ENCODE assay signal across 15 cellular contexts in the genomic region with DNA sequence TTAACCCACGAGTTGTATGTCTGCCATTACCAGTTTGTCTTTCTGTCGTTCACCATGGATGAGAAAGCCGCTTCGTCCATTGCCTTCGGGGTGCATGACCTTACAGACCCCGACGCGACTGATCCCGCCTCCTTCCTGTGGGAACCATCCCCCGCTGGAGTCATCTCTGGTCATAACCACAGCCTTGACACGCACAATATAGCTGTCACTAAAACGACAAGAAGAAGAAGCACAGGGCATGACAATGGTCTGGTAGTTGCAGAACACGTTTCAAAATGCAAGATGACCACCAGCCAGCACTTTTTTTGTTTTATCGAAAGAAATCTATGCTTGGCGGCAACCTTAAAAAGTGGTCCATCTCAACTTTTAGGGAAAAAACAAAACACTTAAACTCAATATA.
"Had no signal": no experiment of that assay in that cellular context is flagged by ENCODE, and none has a peak within 500 bp of the region (broad histone marks: within the 10 kb centered on the region; RNA-seq: fewer than 3 reads in every experiment).

No MANE protein-coding gene starts in this region.

- H3K27ac ChIP-seq: brain microvascular endothelial cell, psoas muscle, thoracic aorta had no signal

- H3K4me3 ChIP-seq: psoas muscle, thoracic aorta had no signal

- H3K4me3 Mint-ChIP-seq: activated CD4-positive, alpha-beta memory T cell treated with anti-CD3 and anti-CD28 coated beads for 36 hours; activated naive CD8-positive, alpha-beta T cell treated with anti-CD3 and anti-CD28 coated beads for 36 hours; naive thymus-derived CD8-positive, alpha-beta T cell; stimulated activated naive CD8-positive, alpha-beta T cell treated with anti-CD3 and anti-CD28 coated beads, Interleukin-15, Interleukin-2, amounts not matched to agents 100 ng/mL and 50 ng/mL, for 24 hours had no signal

- H3K27ac Mint-ChIP-seq: activated CD4-positive, alpha-beta memory T cell treated with anti-CD3 and anti-CD28 coated beads for 36 hours; activated naive CD8-positive, alpha-beta T cell treated with anti-CD3 and anti-CD28 coated beads for 36 hours; naive thymus-derived CD8-positive, alpha-beta T cell; stimulated activated naive CD8-positive, alpha-beta T cell treated with anti-CD3 and anti-CD28 coated beads, Interleukin-15, Interleukin-2, amounts not matched to agents 100 ng/mL and 50 ng/mL, for 24 hours had no signal

- ATAC-seq: left colon; naive thymus-derived CD8-positive, alpha-beta T cell; psoas muscle had no signal

- H3K27me3 Mint-ChIP-seq: activated CD4-positive, alpha-beta memory T cell treated with anti-CD3 and anti-CD28 coated beads for 36 hours had no signal

- DNase-seq: activated CD4-positive, alpha-beta memory T cell treated with anti-CD3 and anti-CD28 coated beads for 36 hours; activated CD4-positive, alpha-beta T cell treated with anti-CD3 and anti-CD28 coated beads for 1 hour; activated gamma-delta T cell treated with Interleukin-2 at 50 U/mL for 16 hours; activated naive CD8-positive, alpha-beta T cell treated with anti-CD3 and anti-CD28 coated beads for 36 hours; activated T-cell treated with anti-CD3 and anti-CD28 coated beads, Interleukin-2, amount 50 U/mL, for 48 hours; brain microvascular endothelial cell; dermis blood vessel endothelial cell; left colon; naive thymus-derived CD8-positive, alpha-beta T cell; psoas muscle; stimulated activated CD4-positive, alpha-beta T cell treated with anti-CD3 and anti-CD28 coated beads, Interleukin-4, amount 100 ng/mL, for 1 hour; stimulated activated CD8-positive, alpha-beta memory T cell treated with anti-CD3 and anti-CD28 coated beads, Interleukin-4, amount 100 ng/mL, for 48 hours; T-helper 2 cell had no signal

- H3K36me3 Mint-ChIP-seq: activated CD4-positive, alpha-beta memory T cell treated with anti-CD3 and anti-CD28 coated beads for 36 hours; activated naive CD8-positive, alpha-beta T cell treated with anti-CD3 and anti-CD28 coated beads for 36 hours; naive thymus-derived CD8-positive, alpha-beta T cell had no signal

- H3K27me3 ChIP-seq: brain microvascular endothelial cell had no signal

- H3K9me3 Mint-ChIP-seq: activated CD4-positive, alpha-beta memory T cell treated with anti-CD3 and anti-CD28 coated beads for 36 hours; activated naive CD8-positive, alpha-beta T cell treated with anti-CD3 and anti-CD28 coated beads for 36 hours; naive thymus-derived CD8-positive, alpha-beta T cell; stimulated activated naive CD8-positive, alpha-beta T cell treated with anti-CD3 and anti-CD28 coated beads, Interleukin-15, Interleukin-2, amounts not matched to agents 100 ng/mL and 50 ng/mL, for 24 hours had no signal

- H3K9me3 ChIP-seq: psoas muscle, thoracic aorta had no signal

- H3K4me1 Mint-ChIP-seq: activated naive CD8-positive, alpha-beta T cell treated with anti-CD3 and anti-CD28 coated beads for 36 hours had no signal
